In the genomic region with DNA sequence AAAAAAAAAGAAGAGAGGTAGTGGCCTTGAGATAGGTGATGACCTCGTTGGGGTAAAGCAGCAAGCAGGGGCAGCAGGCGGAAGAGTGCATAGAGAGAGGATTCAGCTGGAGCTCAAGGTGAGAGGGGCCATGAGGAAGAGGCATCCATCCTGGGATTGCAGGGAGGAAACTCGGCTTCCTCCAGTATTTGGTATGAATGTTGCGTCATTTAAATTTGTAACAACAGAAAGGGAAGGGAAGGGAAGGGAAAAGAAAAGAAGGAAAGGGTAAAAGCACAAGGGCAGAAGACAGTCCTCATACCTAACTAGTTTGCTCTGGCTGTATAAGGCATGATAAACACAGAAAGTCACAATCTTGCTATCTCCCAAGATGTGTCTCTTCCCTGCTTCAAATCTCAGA, we compare ENCODE assay signal across 18 cellular contexts. TPM values are rescaled to one million over a fixed set of nuclear protein-coding genes. Genes with fewer than 3 reads are reported as not detected.
DNase-seq lines count a peak whose midpoint lies in the region; ATAC-seq, FAIRE-seq and TF ChIP-seq lines count a peak whose summit lies in the region.
"Had no signal": no experiment of that assay in that cellular context is flagged by ENCODE, and none has a peak within 500 bp of the region (broad histone marks: within the 10 kb centered on the region; RNA-seq: fewer than 3 reads in every experiment).

No MANE protein-coding gene starts in this region.

- no peaks in the 10 kb centered on the region; a peak in 1 of 5 replicates for H3K27me3 ChIP-seq in HepG2 (ENCODE audit: control insufficient read depth in 1 of 2, insufficient read depth in 2 of 2, low read length in 2 of 2)
- no peaks in the 10 kb centered on the region for H3K27me3 ChIP-seq in right lobe of liver
- no peaks in the 10 kb centered on the region for H3K27me3 ChIP-seq in OCI-LY3 (ENCODE audit: low read depth, low read length)
- no peaks in the 10 kb centered on the region; the same call in 1 of the 2 replicates for H3K27me3 ChIP-seq in MG63
- H3K27me3 ChIP-seq in esophagus muscularis mucosa, result no peaks in the 10 kb centered on the region

- H3K9ac ChIP-seq in HepG2 (ENCODE audit: insufficient read depth, low read depth, low read length) (no peak overlapping the region), OCI-LY3 (ENCODE audit: low read length) (peak overlapping the region; percentile 46; the same call in 1 of the 2 replicates)

- TF ChIP-seq RAD21 in HepG2 (CRISPR knock-in tag; IDR thresholded peaks at IDR 0.05), result no peak

- H2AFZ ChIP-seq in HepG2 (ENCODE audit: low read length), result no peak overlapping the region
- H2AFZ ChIP-seq in OCI-LY3 (ENCODE audit: low read depth, low read length), result no peak overlapping the region

- WGBS in HepG2 (ENCODE audit: low lambda C conversion rate), result 42% methylated on average over 4 of the region's 4 CpGs
- 52% methylated on average over 4 of the region's 4 CpGs for WGBS in right lobe of liver (ENCODE audit: insufficient coverage, low coverage, low lambda C conversion rate, missing lambda C conversion rate)
- 71% methylated on average over 4 of the region's 4 CpGs for WGBS in esophagus muscularis mucosa

- no peaks in the 10 kb centered on the region for H3K27me3 Mint-ChIP-seq in endothelial cell (ENCODE audit: unreplicated experiment)
- H3K27me3 Mint-ChIP-seq: CD4-positive, alpha-beta T cell had no signal

- TF ChIP-seq CTCF in HepG2 (CRISPR knock-in tag; IDR thresholded peaks at IDR 0.05) (no peak), right lobe of liver (IDR thresholded peaks at IDR 0.05) (no peak), OCI-LY3 (IDR thresholded peaks at IDR 0.05; ENCODE audit: low read depth, low read length) (no peak), endothelial cell (IDR thresholded peaks at IDR 0.05; ENCODE audit: unreplicated experiment) (no peak), coronary artery (IDR thresholded peaks at IDR 0.05) (no peak), esophagus muscularis mucosa (IDR thresholded peaks at IDR 0.05) (no peak)

- no peak for DNase-seq in HepG2 (ENCODE audit: low spot score)
- no peak for DNase-seq in right lobe of liver
- DNase-seq in endothelial cell (ENCODE audit: low spot score), result no peak
- no peak for DNase-seq in coronary artery (ENCODE audit: low spot score)
- DNase-seq in MG63, result no peak
- DNase-seq in esophagus muscularis mucosa (ENCODE audit: extremely low spot score), result no peak
- DNase-seq: 8988T; AML-193; C1 segment of cervical spinal cord; Calu3; CD4-positive, alpha-beta T cell; DMS 273 treated with DMSO at 0.1 percent for 48 hours; DMS79; GDM1 had no signal

- no peaks in the 10 kb centered on the region for H3K36me3 Mint-ChIP-seq in endothelial cell (ENCODE audit: low read depth, unreplicated experiment)

- no peaks in the 10 kb centered on the region for H4K20me1 ChIP-seq in HepG2 (ENCODE audit: insufficient read depth, low read length)
- H4K20me1 ChIP-seq in OCI-LY3 (ENCODE audit: insufficient read depth, low read length), result peaks cover 5% of the 10 kb centered on the region; the same call in 1 of the 2 replicates

- H3K27ac Mint-ChIP-seq in endothelial cell (ENCODE audit: unreplicated experiment), result peak overlapping the region; percentile 28
- H3K27ac Mint-ChIP-seq: CD4-positive, alpha-beta T cell had no signal

- no peak overlapping the region for H3K4me3 ChIP-seq in HepG2 (replicated peaks in 1 of 3; ENCODE audit: insufficient read depth in 1 of 3, low read depth in 2 of 3, low read length in 3 of 3)
- no peak overlapping the region for H3K4me3 ChIP-seq in right lobe of liver
- no peak overlapping the region for H3K4me3 ChIP-seq in OCI-LY3 (ENCODE audit: low read length)
- H3K4me3 ChIP-seq in coronary artery, result no peak overlapping the region
- no peak overlapping the region for H3K4me3 ChIP-seq in MG63
- no peak overlapping the region for H3K4me3 ChIP-seq in esophagus muscularis mucosa

- H3K4me3 Mint-ChIP-seq in endothelial cell (ENCODE audit: unreplicated experiment), result no peak overlapping the region
- H3K4me3 Mint-ChIP-seq: CD4-positive, alpha-beta T cell had no signal

- H3K36me3 ChIP-seq in HepG2 (replicated peaks in 1 of 2; ENCODE audit: control insufficient read depth in 1 of 2, insufficient read depth in 2 of 2, low read length in 2 of 2) (no peaks in the 10 kb centered on the region), right lobe of liver (no peaks in the 10 kb centered on the region), OCI-LY3 (replicated peaks; ENCODE audit: low read depth, low read length) (peaks cover 20% of the 10 kb centered on the region), MG63 (no peaks in the 10 kb centered on the region), esophagus muscularis mucosa (no peaks in the 10 kb centered on the region)

- H3K4me2 ChIP-seq in HepG2 (ENCODE audit: low read depth, low read length) (no peak overlapping the region), OCI-LY3 (ENCODE audit: low read length) (peak overlapping the region; percentile 90)

- H3K4me1 Mint-ChIP-seq in endothelial cell (ENCODE audit: unreplicated experiment), result peaks cover 25% of the 10 kb centered on the region

- H3K79me2 ChIP-seq in HepG2 (ENCODE audit: insufficient read depth, low read length) (no peaks in the 10 kb centered on the region), OCI-LY3 (ENCODE audit: low read length) (peaks cover 35% of the 10 kb centered on the region)

- intact Hi-C loops in HepG2 (cut with micrococcal nuclease; ENCODE audit: unreplicated experiment), result no loop called here
- intact Hi-C loops in right lobe of liver (cut with DNase I), result no loop called here
- intact Hi-C loops in esophagus muscularis mucosa (cut with DNase I), result no loop called here

- TF ChIP-seq POLR2A in HepG2 (IDR thresholded peaks at IDR 0.05; ENCODE audit: insufficient read depth in 1 of 2, low read depth in 2 of 2, low read length in 2 of 2) (no peak), right lobe of liver (IDR thresholded peaks at IDR 0.05) (no peak), esophagus muscularis mucosa (IDR thresholded peaks at IDR 0.05; ENCODE audit: low read depth) (no peak)

- H3K9me3 Mint-ChIP-seq in endothelial cell (ENCODE audit: unreplicated experiment), result no peaks in the 10 kb centered on the region
- H3K9me3 Mint-ChIP-seq: CD4-positive, alpha-beta T cell had no signal

- CTCF ChIA-PET in HepG2 (lab: Yijun Ruan, JAX; ENCODE audit: low intra/inter-chr PET ratio, low total read pairs), result no interaction called here

- no TSS peak for BruUV-seq in HepG2 (replicated peaks; lab: Mats Ljungman, UMichigan)

- H3K27ac ChIP-seq in HepG2 (ENCODE audit: extremely low read length, insufficient read depth, low read length) (no peak overlapping the region), right lobe of liver (no peak overlapping the region), OCI-LY3 (ENCODE audit: low read length) (peak overlapping the region; percentile 94), coronary artery (no peak overlapping the region), esophagus muscularis mucosa (replicated peaks in 1 of 4) (no peak overlapping the region)

- ATAC-seq in HepG2 (no peak), right lobe of liver (no peak), HG02798 (IDR thresholded peaks at IDR 0.05; ENCODE audit: poor library complexity, unreplicated experiment) (no peak)
- ATAC-seq: HCT116 had no signal

- H3K9me3 ChIP-seq in HepG2 (ENCODE audit: low read length), result no peaks in the 10 kb centered on the region
- H3K9me3 ChIP-seq in right lobe of liver, result no peaks in the 10 kb centered on the region
- H3K9me3 ChIP-seq in OCI-LY3 (ENCODE audit: insufficient read depth, low read length), result no peaks in the 10 kb centered on the region
- no peaks in the 10 kb centered on the region for H3K9me3 ChIP-seq in MG63
- H3K9me3 ChIP-seq in esophagus muscularis mucosa, result no peaks in the 10 kb centered on the region

- POLR2A ChIA-PET in HepG2 (lab: Yijun Ruan, JAX), result no interaction called here

- TF ChIP-seq EP300 in HepG2 (IDR thresholded peaks at IDR 0.05; ENCODE audit: low read depth in 2 of 2, low read length in 2 of 2), result no peak
- no peak for TF ChIP-seq EP300 in HepG2 (CRISPR knock-in tag; IDR thresholded peaks at IDR 0.05; ENCODE audit: borderline replicate concordance)
- TF ChIP-seq EP300 in esophagus muscularis mucosa (IDR thresholded peaks at IDR 0.05), result no peak

- FAIRE-seq in HepG2 (lab: Jason Lieb, UNC), result no peak
- FAIRE-seq: H54 had no signal

- in situ Hi-C loops in HepG2 (cut with HindIII; ENCODE audit: extremely low pct_ligation_motif_present, low pct_unique_long_range_greater_than_20kb), result no loop called here

- no peaks in the 10 kb centered on the region for H3K4me1 ChIP-seq in HepG2 (ENCODE audit: insufficient read depth, low read length)
- no peaks in the 10 kb centered on the region for H3K4me1 ChIP-seq in right lobe of liver
- peaks cover 61% of the 10 kb centered on the region for H3K4me1 ChIP-seq in OCI-LY3 (ENCODE audit: low read length)
- no peaks in the 10 kb centered on the region for H3K4me1 ChIP-seq in esophagus muscularis mucosa

RNA-seq across cellular contexts. Expression of gene MYB, which starts 39.9 kb away (rescaled TPM):
- total RNA-seq in HepG2 (2016; rRNA removed; fragmentation: Illumina TruSeq; extraction: Trizol) (0.20 and 0.44 TPM in 2 replicates), right lobe of liver (under 1 TPM in 5 of 6 experiments, not detected in 1; 0.11 to 0.51 (median 0.33) TPM), endothelial cell (ENCODE audit: unreplicated experiment) (23.3 TPM), esophagus muscularis mucosa (under 1 TPM; 0.29 to 0.83 (median 0.50) TPM)
- total RNA-seq in HepG2 (2016; cell fraction: cytosol; rRNA removed; fragmentation: Illumina TruSeq; extraction: Trizol; ENCODE audit: low read depth), result 0.44 TPM in 1 of 2 replicates, not detected in the other
- total RNA-seq in HepG2 (2016; cell fraction: insoluble cytoplasmic fraction; rRNA removed; fragmentation: Illumina TruSeq; extraction: Trizol), result 0.15 TPM in 2 replicates
- 0.09 TPM in 1 of 2 replicates, not detected in the other for total RNA-seq in HepG2 (2016; cell fraction: membrane; rRNA removed; fragmentation: Illumina TruSeq; extraction: Trizol)
- total RNA-seq in HepG2 (2016; cell fraction: nucleus; rRNA removed; fragmentation: Illumina TruSeq; extraction: Trizol), result 0.31 and 0.40 TPM in 2 replicates
- polyA plus RNA-seq in HepG2 (2011; rRNA removed), result 0.04 TPM in 1 of 2 replicates, not detected in the other
- 0.03 TPM in 1 of 2 replicates, not detected in the other for polyA plus RNA-seq in HepG2 (2011; cell fraction: cytosol; rRNA removed)
- polyA plus RNA-seq in HepG2 (2011; cell fraction: nucleus; rRNA removed), result not detected in 2 replicates
- 0.11 TPM in 1 of 2 replicates, not detected in the other for polyA plus RNA-seq in HepG2 (2012)
- 0.07 TPM in 1 of 2 replicates, not detected in the other for polyA plus RNA-seq in HepG2 (2016; cell fraction: cytosol; fragmentation: Illumina TruSeq; extraction: Trizol; ENCODE audit: low read depth)
- 0.15 and 0.20 TPM in 2 replicates for polyA plus RNA-seq in HepG2 (2016; cell fraction: insoluble cytoplasmic fraction; fragmentation: Illumina TruSeq; extraction: Trizol; ENCODE audit: low read depth)
- 0.08 TPM in 1 of 2 replicates, not detected in the other for polyA plus RNA-seq in HepG2 (2016; cell fraction: membrane; fragmentation: Illumina TruSeq; extraction: Trizol; ENCODE audit: low read depth)
- 0.25 and 0.31 TPM in 2 replicates for polyA plus RNA-seq in HepG2 (2016; cell fraction: nucleus; fragmentation: Illumina TruSeq; extraction: Trizol; ENCODE audit: insufficient read depth, low read depth)
- 2.4 TPM in 1 of 2 replicates, not detected in the other for polyA minus RNA-seq in HepG2 (2011; rRNA and poly(A)+ RNA removed; ENCODE audit: low replicate concordance)
- polyA minus RNA-seq in HepG2 (2011; cell fraction: cytosol; rRNA and poly(A)+ RNA removed), result not detected in 2 replicates
- polyA minus RNA-seq in HepG2 (2011; cell fraction: nucleus; rRNA and poly(A)+ RNA removed), result not detected in 2 replicates
- total RNA-seq in MG63 (2014; rRNA removed; shearing (Covaris generic); ENCODE audit: low replicate concordance), result 1.5 TPM in 1 of 2 replicates, not detected in the other
